ENCODE assay signal across 1 cellular context in the genomic region with DNA sequence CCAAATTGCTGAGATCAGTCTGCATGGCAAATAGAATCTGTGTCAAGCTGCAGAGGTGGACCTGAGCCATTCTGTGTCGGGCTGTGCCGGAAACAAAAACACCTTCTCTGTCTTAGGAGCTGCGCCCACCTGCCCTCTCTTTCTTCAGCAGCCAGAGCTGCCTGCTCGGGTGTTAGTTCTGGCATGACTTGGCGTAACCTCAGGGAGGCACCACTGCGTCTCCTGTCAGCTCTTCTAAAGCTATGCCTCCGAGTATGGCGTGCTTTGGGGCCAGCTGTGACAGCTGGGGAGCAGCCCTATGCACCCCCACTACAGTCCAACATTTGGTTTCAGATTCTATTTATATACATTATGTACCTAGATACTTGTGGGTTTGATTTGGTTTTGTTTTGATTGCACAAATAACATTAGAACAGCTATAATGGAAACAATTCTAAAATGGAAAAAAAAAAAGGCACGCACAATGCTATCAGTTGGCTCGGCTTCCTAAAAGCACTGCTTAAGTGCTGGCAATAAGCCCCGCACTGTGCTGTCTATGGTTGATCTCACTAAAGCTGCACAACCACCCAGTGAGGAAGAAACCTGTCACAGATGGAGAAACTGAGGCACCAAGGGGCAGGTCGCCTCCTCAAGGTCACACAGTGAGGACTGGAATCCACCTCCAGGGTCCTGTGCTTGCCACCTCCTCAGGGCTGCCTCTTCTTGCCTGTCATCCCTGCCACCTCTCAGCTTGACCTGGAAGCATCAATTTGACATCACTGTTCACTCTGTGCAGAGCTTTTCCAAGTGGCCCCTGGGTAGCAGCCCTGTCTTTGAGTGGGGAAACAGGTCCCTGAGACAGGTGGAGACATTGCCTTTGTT.
TF ChIP-seq lines count a peak whose summit lies in the region.

No MANE protein-coding gene starts in this region.

TF ChIP-seq in GM12878, 131 proteins besides CTCF, POLR2A, EP300 and RAD21 (continued from another document):
- TF ChIP-seq, protein P1, sequence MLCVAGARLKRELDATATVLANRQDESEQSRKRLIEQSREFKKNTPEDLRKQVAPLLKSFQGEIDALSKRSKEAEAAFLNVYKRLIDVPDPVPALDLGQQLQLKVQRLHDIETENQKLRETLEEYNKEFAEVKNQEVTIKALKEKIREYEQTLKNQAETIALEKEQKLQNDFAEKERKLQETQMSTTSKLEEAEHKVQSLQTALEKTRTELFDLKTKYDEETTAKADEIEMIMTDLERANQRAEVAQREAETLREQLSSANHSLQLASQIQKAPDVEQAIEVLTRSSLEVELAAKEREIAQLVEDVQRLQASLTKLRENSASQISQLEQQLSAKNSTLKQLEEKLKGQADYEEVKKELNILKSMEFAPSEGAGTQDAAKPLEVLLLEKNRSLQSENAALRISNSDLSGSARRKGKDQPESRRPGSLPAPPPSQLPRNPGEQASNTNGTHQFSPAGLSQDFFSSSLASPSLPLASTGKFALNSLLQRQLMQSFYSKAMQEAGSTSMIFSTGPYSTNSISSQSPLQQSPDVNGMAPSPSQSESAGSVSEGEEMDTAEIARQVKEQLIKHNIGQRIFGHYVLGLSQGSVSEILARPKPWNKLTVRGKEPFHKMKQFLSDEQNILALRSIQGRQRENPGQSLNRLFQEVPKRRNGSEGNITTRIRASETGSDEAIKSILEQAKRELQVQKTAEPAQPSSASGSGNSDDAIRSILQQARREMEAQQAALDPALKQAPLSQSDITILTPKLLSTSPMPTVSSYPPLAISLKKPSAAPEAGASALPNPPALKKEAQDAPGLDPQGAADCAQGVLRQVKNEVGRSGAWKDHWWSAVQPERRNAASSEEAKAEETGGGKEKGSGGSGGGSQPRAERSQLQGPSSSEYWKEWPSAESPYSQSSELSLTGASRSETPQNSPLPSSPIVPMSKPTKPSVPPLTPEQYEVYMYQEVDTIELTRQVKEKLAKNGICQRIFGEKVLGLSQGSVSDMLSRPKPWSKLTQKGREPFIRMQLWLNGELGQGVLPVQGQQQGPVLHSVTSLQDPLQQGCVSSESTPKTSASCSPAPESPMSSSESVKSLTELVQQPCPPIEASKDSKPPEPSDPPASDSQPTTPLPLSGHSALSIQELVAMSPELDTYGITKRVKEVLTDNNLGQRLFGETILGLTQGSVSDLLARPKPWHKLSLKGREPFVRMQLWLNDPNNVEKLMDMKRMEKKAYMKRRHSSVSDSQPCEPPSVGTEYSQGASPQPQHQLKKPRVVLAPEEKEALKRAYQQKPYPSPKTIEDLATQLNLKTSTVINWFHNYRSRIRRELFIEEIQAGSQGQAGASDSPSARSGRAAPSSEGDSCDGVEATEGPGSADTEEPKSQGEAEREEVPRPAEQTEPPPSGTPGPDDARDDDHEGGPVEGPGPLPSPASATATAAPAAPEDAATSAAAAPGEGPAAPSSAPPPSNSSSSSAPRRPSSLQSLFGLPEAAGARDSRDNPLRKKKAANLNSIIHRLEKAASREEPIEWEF (IDR thresholded peaks at IDR 0.05; ENCODE audit: insufficient replicate concordance, low read depth, low read length): peak; percentile 32
- TF ChIP-seq TBL1XR1 (IDR thresholded peaks at IDR 0.05; ENCODE audit: low read depth, low read length) (peak; percentile 81; the same call in 1 of the 2 replicates), SREBF1 (IDR thresholded peaks at IDR 0.05; ENCODE audit: low read length) (no peak), CHD1 (IDR thresholded peaks at IDR 0.05; ENCODE audit: low read depth, low read length) (peak; percentile 82; the same call in 1 of the 2 replicates), ETV6 (conservative IDR thresholded peaks at IDR 0.05 in 1 of 2, IDR thresholded peaks at IDR 0.05 in 1 of 2; ENCODE audit: borderline replicate concordance in 1 of 2, low read depth in 1 of 2) (peak in 1 of 2 experiments; percentile 50; a peak in 1 of 4 replicates), NFIC (IDR thresholded peaks at IDR 0.05; ENCODE audit: low read depth, low read length) (peak; percentile 98), YY1 (IDR thresholded peaks at IDR 0.05; ENCODE audit: low read depth, low read length) (peak; percentile 82), CBX3 (IDR thresholded peaks at IDR 0.05; ENCODE audit: borderline replicate concordance, low read depth) (no peak), POU2F2 (IDR thresholded peaks at IDR 0.05; ENCODE audit: borderline replicate concordance, low read depth, low read length) (peak; percentile 70; the same call in 2 of the 3 replicates)
- TF ChIP-seq, protein P2, sequence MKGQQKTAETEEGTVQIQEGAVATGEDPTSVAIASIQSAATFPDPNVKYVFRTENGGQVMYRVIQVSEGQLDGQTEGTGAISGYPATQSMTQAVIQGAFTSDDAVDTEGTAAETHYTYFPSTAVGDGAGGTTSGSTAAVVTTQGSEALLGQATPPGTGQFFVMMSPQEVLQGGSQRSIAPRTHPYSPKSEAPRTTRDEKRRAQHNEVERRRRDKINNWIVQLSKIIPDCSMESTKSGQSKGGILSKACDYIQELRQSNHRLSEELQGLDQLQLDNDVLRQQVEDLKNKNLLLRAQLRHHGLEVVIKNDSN (IDR thresholded peaks at IDR 0.05; ENCODE audit: borderline replicate concordance, extremely low read length, insufficient read depth, low read depth, low read length): no peak
- TF ChIP-seq, protein P3, sequence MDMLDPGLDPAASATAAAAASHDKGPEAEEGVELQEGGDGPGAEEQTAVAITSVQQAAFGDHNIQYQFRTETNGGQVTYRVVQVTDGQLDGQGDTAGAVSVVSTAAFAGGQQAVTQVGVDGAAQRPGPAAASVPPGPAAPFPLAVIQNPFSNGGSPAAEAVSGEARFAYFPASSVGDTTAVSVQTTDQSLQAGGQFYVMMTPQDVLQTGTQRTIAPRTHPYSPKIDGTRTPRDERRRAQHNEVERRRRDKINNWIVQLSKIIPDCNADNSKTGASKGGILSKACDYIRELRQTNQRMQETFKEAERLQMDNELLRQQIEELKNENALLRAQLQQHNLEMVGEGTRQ (IDR thresholded peaks at IDR 0.05; ENCODE audit: borderline replicate concordance, low read depth, low read length): no peak
- TF ChIP-seq, protein P4, sequence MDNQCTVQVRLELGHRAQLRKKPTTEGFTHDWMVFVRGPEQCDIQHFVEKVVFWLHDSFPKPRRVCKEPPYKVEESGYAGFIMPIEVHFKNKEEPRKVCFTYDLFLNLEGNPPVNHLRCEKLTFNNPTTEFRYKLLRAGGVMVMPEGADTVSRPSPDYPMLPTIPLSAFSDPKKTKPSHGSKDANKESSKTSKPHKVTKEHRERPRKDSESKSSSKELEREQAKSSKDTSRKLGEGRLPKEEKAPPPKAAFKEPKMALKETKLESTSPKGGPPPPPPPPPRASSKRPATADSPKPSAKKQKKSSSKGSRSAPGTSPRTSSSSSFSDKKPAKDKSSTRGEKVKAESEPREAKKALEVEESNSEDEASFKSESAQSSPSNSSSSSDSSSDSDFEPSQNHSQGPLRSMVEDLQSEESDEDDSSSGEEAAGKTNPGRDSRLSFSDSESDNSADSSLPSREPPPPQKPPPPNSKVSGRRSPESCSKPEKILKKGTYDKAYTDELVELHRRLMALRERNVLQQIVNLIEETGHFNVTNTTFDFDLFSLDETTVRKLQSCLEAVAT (IDR thresholded peaks at IDR 0.05): no peak
- TF ChIP-seq, protein P5, sequence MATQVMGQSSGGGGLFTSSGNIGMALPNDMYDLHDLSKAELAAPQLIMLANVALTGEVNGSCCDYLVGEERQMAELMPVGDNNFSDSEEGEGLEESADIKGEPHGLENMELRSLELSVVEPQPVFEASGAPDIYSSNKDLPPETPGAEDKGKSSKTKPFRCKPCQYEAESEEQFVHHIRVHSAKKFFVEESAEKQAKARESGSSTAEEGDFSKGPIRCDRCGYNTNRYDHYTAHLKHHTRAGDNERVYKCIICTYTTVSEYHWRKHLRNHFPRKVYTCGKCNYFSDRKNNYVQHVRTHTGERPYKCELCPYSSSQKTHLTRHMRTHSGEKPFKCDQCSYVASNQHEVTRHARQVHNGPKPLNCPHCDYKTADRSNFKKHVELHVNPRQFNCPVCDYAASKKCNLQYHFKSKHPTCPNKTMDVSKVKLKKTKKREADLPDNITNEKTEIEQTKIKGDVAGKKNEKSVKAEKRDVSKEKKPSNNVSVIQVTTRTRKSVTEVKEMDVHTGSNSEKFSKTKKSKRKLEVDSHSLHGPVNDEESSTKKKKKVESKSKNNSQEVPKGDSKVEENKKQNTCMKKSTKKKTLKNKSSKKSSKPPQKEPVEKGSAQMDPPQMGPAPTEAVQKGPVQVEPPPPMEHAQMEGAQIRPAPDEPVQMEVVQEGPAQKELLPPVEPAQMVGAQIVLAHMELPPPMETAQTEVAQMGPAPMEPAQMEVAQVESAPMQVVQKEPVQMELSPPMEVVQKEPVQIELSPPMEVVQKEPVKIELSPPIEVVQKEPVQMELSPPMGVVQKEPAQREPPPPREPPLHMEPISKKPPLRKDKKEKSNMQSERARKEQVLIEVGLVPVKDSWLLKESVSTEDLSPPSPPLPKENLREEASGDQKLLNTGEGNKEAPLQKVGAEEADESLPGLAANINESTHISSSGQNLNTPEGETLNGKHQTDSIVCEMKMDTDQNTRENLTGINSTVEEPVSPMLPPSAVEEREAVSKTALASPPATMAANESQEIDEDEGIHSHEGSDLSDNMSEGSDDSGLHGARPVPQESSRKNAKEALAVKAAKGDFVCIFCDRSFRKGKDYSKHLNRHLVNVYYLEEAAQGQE (IDR thresholded peaks at IDR 0.05; ENCODE audit: low read depth, low read length): no peak
- TF ChIP-seq, protein P6, sequence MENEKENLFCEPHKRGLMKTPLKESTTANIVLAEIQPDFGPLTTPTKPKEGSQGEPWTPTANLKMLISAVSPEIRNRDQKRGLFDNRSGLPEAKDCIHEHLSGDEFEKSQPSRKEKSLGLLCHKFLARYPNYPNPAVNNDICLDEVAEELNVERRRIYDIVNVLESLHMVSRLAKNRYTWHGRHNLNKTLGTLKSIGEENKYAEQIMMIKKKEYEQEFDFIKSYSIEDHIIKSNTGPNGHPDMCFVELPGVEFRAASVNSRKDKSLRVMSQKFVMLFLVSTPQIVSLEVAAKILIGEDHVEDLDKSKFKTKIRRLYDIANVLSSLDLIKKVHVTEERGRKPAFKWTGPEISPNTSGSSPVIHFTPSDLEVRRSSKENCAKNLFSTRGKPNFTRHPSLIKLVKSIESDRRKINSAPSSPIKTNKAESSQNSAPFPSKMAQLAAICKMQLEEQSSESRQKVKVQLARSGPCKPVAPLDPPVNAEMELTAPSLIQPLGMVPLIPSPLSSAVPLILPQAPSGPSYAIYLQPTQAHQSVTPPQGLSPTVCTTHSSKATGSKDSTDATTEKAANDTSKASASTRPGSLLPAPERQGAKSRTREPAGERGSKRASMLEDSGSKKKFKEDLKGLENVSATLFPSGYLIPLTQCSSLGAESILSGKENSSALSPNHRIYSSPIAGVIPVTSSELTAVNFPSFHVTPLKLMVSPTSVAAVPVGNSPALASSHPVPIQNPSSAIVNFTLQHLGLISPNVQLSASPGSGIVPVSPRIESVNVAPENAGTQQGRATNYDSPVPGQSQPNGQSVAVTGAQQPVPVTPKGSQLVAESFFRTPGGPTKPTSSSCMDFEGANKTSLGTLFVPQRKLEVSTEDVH (IDR thresholded peaks at IDR 0.05; ENCODE audit: low read depth, partially characterized antibody): no peak
- TF ChIP-seq, protein P7, sequence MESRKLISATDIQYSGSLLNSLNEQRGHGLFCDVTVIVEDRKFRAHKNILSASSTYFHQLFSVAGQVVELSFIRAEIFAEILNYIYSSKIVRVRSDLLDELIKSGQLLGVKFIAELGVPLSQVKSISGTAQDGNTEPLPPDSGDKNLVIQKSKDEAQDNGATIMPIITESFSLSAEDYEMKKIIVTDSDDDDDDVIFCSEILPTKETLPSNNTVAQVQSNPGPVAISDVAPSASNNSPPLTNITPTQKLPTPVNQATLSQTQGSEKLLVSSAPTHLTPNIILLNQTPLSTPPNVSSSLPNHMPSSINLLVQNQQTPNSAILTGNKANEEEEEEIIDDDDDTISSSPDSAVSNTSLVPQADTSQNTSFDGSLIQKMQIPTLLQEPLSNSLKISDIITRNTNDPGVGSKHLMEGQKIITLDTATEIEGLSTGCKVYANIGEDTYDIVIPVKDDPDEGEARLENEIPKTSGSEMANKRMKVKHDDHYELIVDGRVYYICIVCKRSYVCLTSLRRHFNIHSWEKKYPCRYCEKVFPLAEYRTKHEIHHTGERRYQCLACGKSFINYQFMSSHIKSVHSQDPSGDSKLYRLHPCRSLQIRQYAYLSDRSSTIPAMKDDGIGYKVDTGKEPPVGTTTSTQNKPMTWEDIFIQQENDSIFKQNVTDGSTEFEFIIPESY (IDR thresholded peaks at IDR 0.05): no peak
